17 cellular contexts compared by ENCODE assay signal in genomic region chr17:81915331-81915730, GRCh38.
"Had no signal": no experiment of that assay in that cellular context is flagged by ENCODE, and none has a peak within 500 bp of the region (broad histone marks: within the 10 kb centered on the region; RNA-seq: fewer than 3 reads in every experiment).

No MANE protein-coding gene starts in this region.

- H3K27me3 ChIP-seq: foreskin keratinocyte, suprapubic skin had no signal

- H3K4me3 ChIP-seq: suprapubic skin had no signal

- H3K9me3 ChIP-seq: suprapubic skin had no signal

- ATAC-seq: activated CD8-positive, alpha-beta T cell treated with anti-CD3 and anti-CD28 coated beads, Interleukin-2, amount 10 ng/mL, durations not matched to agents 7 days and 5 days; activated naive CD8-positive, alpha-beta T cell treated with anti-CD3 and anti-CD28 coated beads, Interleukin-2, amount 50 U/mL, for 24 hours; foreskin keratinocyte; left ventricle myocardium superior; sciatic nerve had no signal

- H3K27ac Mint-ChIP-seq: activated CD8-positive, alpha-beta T cell treated with anti-CD3 and anti-CD28 coated beads, Interleukin-2, amount 10 ng/mL, durations not matched to agents 7 days and 5 days; activated naive CD4-positive, alpha-beta T cell treated with anti-CD3 and anti-CD28 coated beads for 36 hours; activated naive CD8-positive, alpha-beta T cell treated with anti-CD3 and anti-CD28 coated beads, Interleukin-2, amount 50 U/mL, for 24 hours; nephron; stimulated activated naive CD8-positive, alpha-beta T cell treated with anti-CD3 and anti-CD28 coated beads, Interleukin-15, Interleukin-2, amounts not matched to agents 100 ng/mL and 50 ng/mL, for 24 hours had no signal

- H3K4me3 Mint-ChIP-seq: activated CD8-positive, alpha-beta T cell treated with anti-CD3 and anti-CD28 coated beads, Interleukin-2, amount 10 ng/mL, durations not matched to agents 7 days and 5 days; activated naive CD8-positive, alpha-beta T cell treated with anti-CD3 and anti-CD28 coated beads, Interleukin-2, amount 50 U/mL, for 24 hours; dendritic cell treated with granulocyte-macrophage colony-stimulating factor and Interleukin-4, amounts not matched to agents 40 ng/mL and 50 ng/mL, for 4 days; stimulated activated naive CD8-positive, alpha-beta T cell treated with anti-CD3 and anti-CD28 coated beads, Interleukin-15, Interleukin-2, amounts not matched to agents 100 ng/mL and 50 ng/mL, for 24 hours had no signal

- H3K9me3 Mint-ChIP-seq: activated naive CD4-positive, alpha-beta T cell treated with anti-CD3 and anti-CD28 coated beads for 36 hours; activated naive CD8-positive, alpha-beta T cell treated with anti-CD3 and anti-CD28 coated beads, Interleukin-2, amount 50 U/mL, for 24 hours; dendritic cell treated with granulocyte-macrophage colony-stimulating factor and Interleukin-4, amounts not matched to agents 40 ng/mL and 50 ng/mL, for 4 days; nephron; stimulated activated naive CD8-positive, alpha-beta T cell treated with anti-CD3 and anti-CD28 coated beads, Interleukin-15, Interleukin-2, amounts not matched to agents 100 ng/mL and 50 ng/mL, for 24 hours had no signal

- H3K27ac ChIP-seq: foreskin keratinocyte, suprapubic skin had no signal

- DNase-seq: activated CD4-positive, alpha-beta T cell treated with anti-CD3 and anti-CD28 coated beads for 4 hours; activated CD8-positive, alpha-beta T cell treated with anti-CD3 and anti-CD28 coated beads, Interleukin-2, amount 10 ng/mL, durations not matched to agents 7 days and 5 days; activated naive CD4-positive, alpha-beta T cell treated with anti-CD3 and anti-CD28 coated beads for 36 hours; activated naive CD8-positive, alpha-beta T cell treated with anti-CD3 and anti-CD28 coated beads, Interleukin-2, amount 50 U/mL, for 24 hours; aorta; effector memory CD4-positive, alpha-beta T cell; foreskin keratinocyte; glutamatergic neuron; left ventricle myocardium superior; mesenchymal stem cell; occipital lobe; trophoblast cell had no signal

- H3K27me3 Mint-ChIP-seq: activated naive CD8-positive, alpha-beta T cell treated with anti-CD3 and anti-CD28 coated beads, Interleukin-2, amount 50 U/mL, for 24 hours; dendritic cell treated with granulocyte-macrophage colony-stimulating factor and Interleukin-4, amounts not matched to agents 40 ng/mL and 50 ng/mL, for 4 days; stimulated activated naive CD8-positive, alpha-beta T cell treated with anti-CD3 and anti-CD28 coated beads, Interleukin-15, Interleukin-2, amounts not matched to agents 100 ng/mL and 50 ng/mL, for 24 hours had no signal
